ENCODE assay signal across 8 cellular contexts in the genomic region with DNA sequence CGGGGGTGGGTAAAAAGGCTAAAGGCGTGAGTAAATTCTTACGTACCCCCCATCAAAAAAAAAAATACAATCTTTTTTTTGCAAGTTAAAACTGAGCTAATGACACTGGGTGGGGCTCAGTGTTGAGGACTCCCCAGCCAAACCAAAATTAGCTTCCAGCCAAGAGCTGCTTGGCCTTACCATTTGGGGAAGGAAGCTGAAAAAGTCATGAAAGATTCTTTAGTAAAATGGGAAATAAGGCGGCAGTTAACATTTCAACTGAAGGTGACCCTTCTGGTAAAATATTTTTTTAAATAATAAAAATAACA. TPM values are rescaled to one million over a fixed set of nuclear protein-coding genes. Genes with fewer than 3 reads are reported as not detected.
A peak's percentile ranks its signal among the peaks of the same experiment; 100 is the strongest.
DNase-seq lines count a peak whose midpoint lies in the region; ATAC-seq, FAIRE-seq and TF ChIP-seq lines count a peak whose summit lies in the region.

No MANE protein-coding gene starts in this region.

- FAIRE-seq in small intestine (lab: Jason Lieb, UNC): no peak

- TF ChIP-seq POLR2A in suprapubic skin (IDR thresholded peaks at IDR 0.05): no peak

- POLR2A ChIA-PET in activated CD4-positive, alpha-beta T cell treated with anti-CD3 and anti-CD28 coated beads for 36 hours (lab: Charles Lee): interaction anchor here (0.5 kb wide), 1 partner anchor 1004 kb away, joined by 6 read pairs; no protein-coding TSS in a partner anchor
- POLR2A ChIA-PET in activated CD4-positive, alpha-beta memory T cell treated with anti-CD3 and anti-CD28 coated beads, Interleukin-2, amount 10 ng/mL, durations not matched to agents 7 days and 5 days (lab: Charles Lee): interaction anchor here (1.2 to 1.8 kb wide), 4 partner anchors 8 to 149 kb away, joined by 3 to 8 read pairs (median 6); no protein-coding TSS in a partner anchor

- H3K4me1 ChIP-seq in right cardiac atrium (ENCODE audit: control insufficient read depth, insufficient read depth, low read length): peaks cover 68% of the 10 kb centered on the region
- peaks cover 94% of the 10 kb centered on the region for H3K4me1 ChIP-seq in suprapubic skin
- H3K4me1 ChIP-seq in small intestine (ENCODE audit: control insufficient read depth in 2 of 2, insufficient read depth in 1 of 2, low read depth in 1 of 2, low read length in 1 of 2): peaks cover 37 to 63% of the 10 kb centered on the region in 2 donors

- H3K4me1 Mint-ChIP-seq in activated CD4-positive, alpha-beta T cell treated with anti-CD3 and anti-CD28 coated beads for 36 hours: peaks cover 90% of the 10 kb centered on the region
- H3K4me1 Mint-ChIP-seq in activated CD4-positive, alpha-beta memory T cell treated with anti-CD3 and anti-CD28 coated beads, Interleukin-2, amount 10 ng/mL, durations not matched to agents 7 days and 5 days: peaks cover 96% of the 10 kb centered on the region

- 3% methylated on average over 4 of the region's 4 CpGs for WGBS in right cardiac atrium
- 12% methylated on average over 4 of the region's 4 CpGs for WGBS in suprapubic skin
- 49 to 87% (median 64%) methylated on average over 4 of the region's 4 CpGs for WGBS in small intestine, 3 donors

- H3K36me3 ChIP-seq in suprapubic skin: no peaks in the 10 kb centered on the region
- peaks cover 0 to 7% of the 10 kb centered on the region in 2 donors for H3K36me3 ChIP-seq in small intestine (ENCODE audit: control insufficient read depth in 2 of 2, insufficient read depth in 2 of 2, low read length in 2 of 2)

- intact Hi-C loops in activated CD4-positive, alpha-beta T cell treated with anti-CD3 and anti-CD28 coated beads for 36 hours (cut with DNase I, micrococcal nuclease): loop anchor here in 1 of 2 experiments (5.0 to 10.0 kb wide), 2 partner anchors 553 to 1010 kb away; a partner anchor contains a TSS
- intact Hi-C loops in right cardiac atrium (cut with DNase I): loop anchor here in 2 of 4 donors (10.0 kb wide), 2 partner anchors 110 to 250 kb away; no protein-coding TSS in a partner anchor

- peaks cover 4% of the 10 kb centered on the region for H3K36me3 Mint-ChIP-seq in activated CD4-positive, alpha-beta T cell treated with anti-CD3 and anti-CD28 coated beads for 36 hours (ENCODE audit: low read depth)
- H3K36me3 Mint-ChIP-seq in activated CD4-positive, alpha-beta memory T cell treated with anti-CD3 and anti-CD28 coated beads, Interleukin-2, amount 10 ng/mL, durations not matched to agents 7 days and 5 days (ENCODE audit: low read depth): peaks cover 62% of the 10 kb centered on the region

- ATAC-seq in activated CD4-positive, alpha-beta T cell treated with anti-CD3 and anti-CD28 coated beads for 36 hours: no peak
- ATAC-seq in right cardiac atrium: no peak

- CTCF ChIA-PET in activated CD4-positive, alpha-beta T cell treated with anti-CD3 and anti-CD28 coated beads for 36 hours (lab: Charles Lee): interaction anchor here (0.6 kb wide), 1 partner anchor 81 kb away, joined by 3 read pairs; no protein-coding TSS in a partner anchor
- CTCF ChIA-PET in activated CD4-positive, alpha-beta memory T cell treated with anti-CD3 and anti-CD28 coated beads, Interleukin-2, amount 10 ng/mL, durations not matched to agents 7 days and 5 days (lab: Charles Lee): interaction anchor here (1.1 kb wide), 1 partner anchor 88 kb away, joined by 3 read pairs; no protein-coding TSS in a partner anchor

- H3K4me3 ChIP-seq in right cardiac atrium (ENCODE audit: low read length) (peak overlapping the region; percentile 19), suprapubic skin (no peak overlapping the region), small intestine (ENCODE audit: low read depth in 1 of 2, low read length in 2 of 2) (no peak overlapping the region)

- H3K4me3 Mint-ChIP-seq in activated CD4-positive, alpha-beta T cell treated with anti-CD3 and anti-CD28 coated beads for 36 hours: peak overlapping the region; percentile 60
- H3K4me3 Mint-ChIP-seq in activated CD4-positive, alpha-beta memory T cell treated with anti-CD3 and anti-CD28 coated beads, Interleukin-2, amount 10 ng/mL, durations not matched to agents 7 days and 5 days: peak overlapping the region; percentile 58

- H3K27ac Mint-ChIP-seq in activated CD4-positive, alpha-beta T cell treated with anti-CD3 and anti-CD28 coated beads for 36 hours: peak overlapping the region; percentile 99
- H3K27ac Mint-ChIP-seq in activated CD4-positive, alpha-beta memory T cell treated with anti-CD3 and anti-CD28 coated beads, Interleukin-2, amount 10 ng/mL, durations not matched to agents 7 days and 5 days: peak overlapping the region; percentile 84

- no peak for TF ChIP-seq CTCF in suprapubic skin (IDR thresholded peaks at IDR 0.05)

- peak overlapping the region; percentile 92 for H3K27ac ChIP-seq in right cardiac atrium (ENCODE audit: low read length)
- peak overlapping the region; percentile 58 for H3K27ac ChIP-seq in suprapubic skin
- H3K27ac ChIP-seq in small intestine (ENCODE audit: low read depth in 1 of 2, low read length in 1 of 2): peak overlapping the region in 1 of 2 donors; percentile 34

- no peaks in the 10 kb centered on the region for H3K9me3 ChIP-seq in right cardiac atrium (ENCODE audit: control insufficient read depth, low read length)
- no peaks in the 10 kb centered on the region for H3K9me3 ChIP-seq in suprapubic skin
- no peaks in the 10 kb centered on the region for H3K9me3 ChIP-seq in small intestine (ENCODE audit: control insufficient read depth, low read depth)

- no peak for TF ChIP-seq EP300 in suprapubic skin (IDR thresholded peaks at IDR 0.05)

- H3K27me3 ChIP-seq in right cardiac atrium (ENCODE audit: control insufficient read depth, insufficient read depth) (no peaks in the 10 kb centered on the region), suprapubic skin (no peaks in the 10 kb centered on the region), small intestine (ENCODE audit: control insufficient read depth in 2 of 2, insufficient read depth in 2 of 2, low read length in 2 of 2) (no peaks in the 10 kb centered on the region)

- no peak for DNase-seq in activated CD4-positive, alpha-beta T cell treated with anti-CD3 and anti-CD28 coated beads for 36 hours
- no peak for DNase-seq in activated CD4-positive, alpha-beta T cell treated with anti-CD3 and anti-CD28 coated beads, Interleukin-2, amount 50 U/mL, for 4 hours
- no peak for DNase-seq in activated CD4-positive, alpha-beta memory T cell treated with anti-CD3 and anti-CD28 coated beads, Interleukin-2, amount 10 ng/mL, durations not matched to agents 7 days and 5 days
- DNase-seq in right cardiac atrium: no peak
- no peak for DNase-seq in suprapubic skin (ENCODE audit: low spot score in 2 of 2)
- no peak for DNase-seq in NCI-H128 (lab: John Stamatoyannopoulos, UW; ENCODE audit: unreplicated experiment)
- DNase-seq in amygdala (lab: John Stamatoyannopoulos, UW): no peak
- no peak for DNase-seq in small intestine

- H3K27me3 Mint-ChIP-seq in activated CD4-positive, alpha-beta T cell treated with anti-CD3 and anti-CD28 coated beads for 36 hours: no peaks in the 10 kb centered on the region
- H3K27me3 Mint-ChIP-seq in activated CD4-positive, alpha-beta memory T cell treated with anti-CD3 and anti-CD28 coated beads, Interleukin-2, amount 10 ng/mL, durations not matched to agents 7 days and 5 days: no peaks in the 10 kb centered on the region

- no peaks in the 10 kb centered on the region for H3K9me3 Mint-ChIP-seq in activated CD4-positive, alpha-beta T cell treated with anti-CD3 and anti-CD28 coated beads for 36 hours (ENCODE audit: low read depth)
- no peaks in the 10 kb centered on the region for H3K9me3 Mint-ChIP-seq in activated CD4-positive, alpha-beta memory T cell treated with anti-CD3 and anti-CD28 coated beads, Interleukin-2, amount 10 ng/mL, durations not matched to agents 7 days and 5 days

RNA-seq across cellular contexts. Expression of a gene that starts 16.4 kb away (rescaled TPM):
- 1 to 10 TPM; 7.2 to 9.3 TPM for total RNA-seq in activated CD4-positive, alpha-beta T cell treated with anti-CD3 and anti-CD28 coated beads for 36 hours
- 10 to 100 TPM; 30.0 to 31.0 TPM for total RNA-seq in activated CD4-positive, alpha-beta memory T cell treated with anti-CD3 and anti-CD28 coated beads, Interleukin-2, amount 10 ng/mL, durations not matched to agents 7 days and 5 days
- total RNA-seq in right cardiac atrium (10 to 100 TPM; 66.3 to 97.6 (median 94.3) TPM), suprapubic skin (10 to 100 TPM; 19.7 to 41.6 (median 27.8) TPM)
- polyA plus RNA-seq in right cardiac atrium (34.8 TPM), small intestine (10 to 100 TPM; 17.2 to 24.0 (median 18.3) TPM)
